8 cellular contexts compared by ENCODE assay signal in the genomic region with DNA sequence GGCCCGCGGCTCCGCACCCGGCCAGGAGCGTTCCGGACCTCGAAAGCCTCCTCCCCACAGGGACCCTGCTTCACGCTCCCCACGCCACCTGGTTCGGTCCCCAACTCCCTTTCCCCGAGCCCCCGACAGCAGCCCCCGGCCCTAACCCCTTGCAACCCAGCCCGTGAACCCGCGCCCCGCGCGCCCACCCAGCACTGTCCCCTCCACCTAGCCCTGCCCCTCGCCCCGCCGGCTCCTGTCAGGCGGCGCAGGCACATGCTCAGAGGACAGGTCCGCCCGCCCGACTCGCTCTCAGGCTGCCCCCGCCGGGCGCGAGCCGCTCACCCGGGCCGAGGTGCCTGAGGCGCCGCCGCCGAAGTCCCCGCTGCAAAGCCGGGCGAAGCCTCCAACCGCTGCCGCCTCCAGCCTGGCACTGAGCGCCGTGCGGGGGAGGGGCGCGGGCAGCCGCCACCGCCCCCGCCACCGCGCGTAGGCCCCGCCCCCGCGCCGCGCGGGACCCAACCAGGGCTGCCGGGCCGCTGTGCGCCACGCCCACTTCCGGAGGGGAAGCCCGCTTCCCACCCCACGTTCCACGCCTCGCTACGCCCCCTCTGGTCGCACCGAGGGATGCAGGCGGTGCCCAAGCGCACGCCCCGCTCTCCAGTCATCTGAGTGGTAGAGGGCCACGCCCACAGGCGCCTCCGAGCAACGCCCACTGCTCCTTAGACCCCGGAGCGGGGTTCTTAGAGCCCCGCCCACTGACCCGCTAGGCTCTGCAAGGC. TPM values are rescaled to one million over a fixed set of nuclear protein-coding genes. Genes with fewer than 3 reads are reported as not detected.
DNase-seq lines count a peak whose midpoint lies in the region; ATAC-seq and TF ChIP-seq lines count a peak whose summit lies in the region.

A gene (minus strand): TSS at position 414 of the 761 bp plus-strand sequence. CDS start 30,200 bp downstream, outside the sequence.

- peak within 1 kb of the TSS; percentile 99 for H3K27ac Mint-ChIP-seq in H9

- peaks cover 17% of the 10 kb centered on the region for H3K79me2 ChIP-seq in H9 (ENCODE audit: insufficient read depth, low read length)

- no peaks in the 10 kb centered on the region; a peak in 1 of 5 replicates for H3K9me3 Mint-ChIP-seq in H9

- H3T11ph ChIP-seq in H9 (ENCODE audit: low read length), result no peak within 1 kb of the TSS

- H4K91ac ChIP-seq in H9 (ENCODE audit: insufficient read length, low read depth, low read length), result no peak within 1 kb of the TSS

- no peak within 1 kb of the TSS for H4K8ac ChIP-seq in H9 (replicated peaks; ENCODE audit: insufficient read length, low read depth, low read length)

- no peak within 1 kb of the TSS for H2BK5ac ChIP-seq in H9 (ENCODE audit: insufficient read length, low read length)

- peaks cover 32 to 38% of the 10 kb centered on the region in 2 experiments for H3K4me1 Mint-ChIP-seq in H9

- no peak within 1 kb of the TSS for H2BK120ac ChIP-seq in H9 (ENCODE audit: low read depth, low read length, poor library complexity, severe bottlenecking)

- peak within 1 kb of the TSS; percentile 94 to 95 for H3K4me3 Mint-ChIP-seq in H9

- no peaks in the 10 kb centered on the region for H3K9me3 ChIP-seq in H9 (ENCODE audit: control insufficient read depth, low read depth, low read length)
- no peaks in the 10 kb centered on the region for H3K9me3 ChIP-seq in neuron (ENCODE audit: low read length)
- no peaks in the 10 kb centered on the region for H3K9me3 ChIP-seq in subcutaneous abdominal adipose tissue (ENCODE audit: control insufficient read depth in 5 of 5, low read length in 5 of 5)

- no peak within 1 kb of the TSS for H2AK5ac ChIP-seq in H9 (ENCODE audit: insufficient read length, low read length)

- no peaks in the 10 kb centered on the region for H3K79me1 ChIP-seq in H9 (ENCODE audit: insufficient read depth, low read depth, low read length, poor library complexity, severe bottlenecking)

- no peak within 1 kb of the TSS for H2BK20ac ChIP-seq in H9 (ENCODE audit: low read depth, low read length, poor library complexity, severe bottlenecking)

- H3K4me3 ChIP-seq in neuron (ENCODE audit: low read length) (peak within 1 kb of the TSS; percentile 81), subcutaneous abdominal adipose tissue (ENCODE audit: low read depth in 1 of 5, low read length in 5 of 5) (peak within 1 kb of the TSS; percentile 86 to 94 (median 91))

- TF ChIP-seq CTCF in H9 (conservative IDR thresholded peaks at IDR 0.05) (peak; percentile 82), foreskin keratinocyte (conservative IDR thresholded peaks at IDR 0.05) (peak; percentile 99)

- no peak within 1 kb of the TSS; the same call in 1 of the 2 replicates for H2BK15ac ChIP-seq in H9 (ENCODE audit: low read depth, low read length)

- DNase-seq in GDM1 (lab: John Stamatoyannopoulos, UW) (peak; percentile 97), H9 (peak; percentile 99), M059J (ENCODE audit: low read depth) (peak; percentile 92), SIG-M5 (lab: John Stamatoyannopoulos, UW) (peak; percentile 76), foreskin keratinocyte (peak; percentile 87 to 94)
- DNase-seq in activated gamma-delta T cell treated with anti-CD3 and anti-CD28 coated beads, Interleukin-2, amount 50 U/mL, for 16 hours (ENCODE audit: low read depth), result peak; percentile 81

- H4K5ac ChIP-seq in H9 (ENCODE audit: insufficient read length, low read depth, low read length), result no peak within 1 kb of the TSS

- no peaks in the 10 kb centered on the region for H3K4me1 ChIP-seq in H9 (ENCODE audit: insufficient read depth, low read length)
- peaks cover 20% of the 10 kb centered on the region for H3K4me1 ChIP-seq in foreskin keratinocyte
- H3K4me1 ChIP-seq in neuron (ENCODE audit: insufficient read depth, low read length), result peaks cover 11% of the 10 kb centered on the region
- peaks cover 0 to 48% (median 37%) of the 10 kb centered on the region in 5 donors for H3K4me1 ChIP-seq in subcutaneous abdominal adipose tissue (ENCODE audit: control insufficient read depth in 5 of 5, insufficient read depth in 5 of 5, low read length in 5 of 5)

- H2BK12ac ChIP-seq in H9 (ENCODE audit: insufficient read length, low read depth, low read length), result no peak within 1 kb of the TSS

- no peaks in the 10 kb centered on the region for H4K20me1 ChIP-seq in H9 (ENCODE audit: control insufficient read depth, insufficient read depth, insufficient read length)

- H3K36me3 Mint-ChIP-seq in H9 (ENCODE audit: insufficient read depth in 1 of 3, low read depth in 3 of 3), result peaks cover 0 to 2% (median 1%) of the 10 kb centered on the region in 3 experiments; a peak in 2 of 7 replicates

- H3K9ac ChIP-seq in H9 (ENCODE audit: extremely low read depth, insufficient read length, low read length) (peak within 1 kb of the TSS; percentile 87), subcutaneous abdominal adipose tissue (ENCODE audit: low read length in 5 of 5) (peak within 1 kb of the TSS; percentile 91 to 97 (median 94))

- H3K23me2 ChIP-seq in H9 (ENCODE audit: insufficient read length, low read depth, low read length, poor library complexity, severe bottlenecking), result peaks cover 6% of the 10 kb centered on the region

- WGBS in H9 (ENCODE audit: extremely low coverage, insufficient read length, low lambda C conversion rate), result no CpG with 5 or more reads among the region's 85 CpGs

- no peaks in the 10 kb centered on the region for H3K36me3 ChIP-seq in neuron (ENCODE audit: insufficient read depth, low read length)
- H3K36me3 ChIP-seq in subcutaneous abdominal adipose tissue (ENCODE audit: control insufficient read depth in 5 of 5, insufficient read depth in 5 of 5, low read length in 5 of 5), result no peaks in the 10 kb centered on the region

- peak within 1 kb of the TSS; percentile 66 for H3K14ac ChIP-seq in H9 (ENCODE audit: insufficient read depth, low read length)

- H3K4me2 ChIP-seq in H9 (ENCODE audit: insufficient read depth, insufficient read length, low read length), result peak within 1 kb of the TSS; percentile 93

- H3K27ac ChIP-seq in H9 (ENCODE audit: insufficient read length, low read depth, low read length) (no peak within 1 kb of the TSS), foreskin keratinocyte (peak within 1 kb of the TSS; percentile 96), subcutaneous abdominal adipose tissue (ENCODE audit: low read depth, low read length) (peak within 1 kb of the TSS; percentile 99)

- no peak within 1 kb of the TSS for H3K23ac ChIP-seq in H9 (ENCODE audit: insufficient read length, low read depth, low read length)

- no peak within 1 kb of the TSS for H3K56ac ChIP-seq in H9 (ENCODE audit: insufficient read length, low read depth, low read length)

- peak; percentile 74 for ATAC-seq in foreskin keratinocyte

- H3K27me3 ChIP-seq in H9 (ENCODE audit: insufficient read depth, low read length), result no peaks in the 10 kb centered on the region
- H3K27me3 ChIP-seq in foreskin keratinocyte, result no peaks in the 10 kb centered on the region
- no peaks in the 10 kb centered on the region for H3K27me3 ChIP-seq in neuron (ENCODE audit: insufficient read depth, low read length)
- no peaks in the 10 kb centered on the region for H3K27me3 ChIP-seq in subcutaneous abdominal adipose tissue (ENCODE audit: control insufficient read depth in 5 of 5, insufficient read depth in 4 of 5, low read length in 5 of 5)

- H3K18ac ChIP-seq in H9 (ENCODE audit: insufficient read length, low read depth, low read length), result peak within 1 kb of the TSS; percentile 66

- H3K4ac ChIP-seq in H9 (ENCODE audit: low read depth, low read length), result no peak within 1 kb of the TSS

- H2AFZ ChIP-seq in H9 (ENCODE audit: low read length) (peak within 1 kb of the TSS; percentile 66), neuron (ENCODE audit: low read depth, low read length) (peak within 1 kb of the TSS; percentile 52)

- H3K27me3 Mint-ChIP-seq in H9 (ENCODE audit: low read depth), result no peaks in the 10 kb centered on the region

RNA-seq across cellular contexts. Expression of the gene that starts here (rescaled TPM):
- total RNA-seq in H9 (2021) (154 and 164 TPM in 2 replicates), foreskin keratinocyte (150 and 182 TPM in 2 replicates)
- total RNA-seq in M059J (2014; rRNA removed; shearing (Covaris generic)), result 118 and 171 TPM in 2 replicates
- polyA plus RNA-seq in foreskin keratinocyte, result 54.3 and 72.1 TPM in 2 replicates
